Comparison of ENCODE assay signal across 10 cellular contexts in the genomic region with DNA sequence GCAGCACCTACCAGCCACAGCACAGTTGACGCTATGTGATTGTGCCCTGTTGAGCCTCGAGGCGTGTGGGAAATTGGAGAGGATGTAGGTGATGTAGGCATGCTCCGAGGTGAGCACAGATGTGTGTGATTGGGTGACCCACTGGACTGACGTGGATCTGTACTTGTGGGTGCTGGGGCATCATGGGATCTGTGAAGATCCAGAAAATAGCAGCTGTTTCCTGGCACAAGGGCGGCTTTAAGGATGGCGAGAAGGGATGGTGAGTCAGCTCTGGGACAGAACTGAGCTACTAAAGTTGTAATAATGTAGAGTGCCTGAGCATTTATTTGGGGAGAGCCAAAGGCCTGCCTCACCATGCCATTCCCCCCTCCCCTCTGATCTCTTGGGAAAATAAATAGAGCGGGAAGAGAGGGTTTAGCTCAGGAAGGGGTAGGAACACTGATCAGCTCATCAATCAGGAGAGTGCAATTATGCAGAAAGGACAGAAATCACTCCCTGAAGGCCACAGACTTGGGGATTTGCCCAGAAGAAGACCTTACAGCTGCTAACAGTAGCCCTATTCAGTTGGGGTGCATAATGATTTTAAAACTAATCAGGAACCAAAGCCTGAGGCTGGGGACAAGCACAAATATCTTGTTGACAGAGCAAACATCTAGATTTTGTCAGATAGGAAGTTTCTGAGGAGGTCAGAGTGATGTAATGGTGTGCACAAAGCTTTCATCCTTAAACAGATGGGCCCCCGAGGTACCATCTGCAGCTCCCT. TPM values are rescaled to one million over a fixed set of nuclear protein-coding genes. Genes with fewer than 3 reads are reported as not detected.
A peak's percentile ranks its signal among the peaks of the same experiment; 100 is the strongest.
DNase-seq lines count a peak whose midpoint lies in the region; ATAC-seq and TF ChIP-seq lines count a peak whose summit lies in the region.
"Had no signal": no experiment of that assay in that cellular context is flagged by ENCODE, and none has a peak within 500 bp of the region (broad histone marks: within the 10 kb centered on the region; RNA-seq: fewer than 3 reads in every experiment).

No MANE protein-coding gene starts in this region.

- peak overlapping the region; percentile 79 for H3K27ac Mint-ChIP-seq in chondrocyte (ENCODE audit: unreplicated experiment)
- H3K27ac Mint-ChIP-seq in naive thymus-derived CD8-positive, alpha-beta T cell, result no peak overlapping the region

- H3K27ac ChIP-seq in muscle layer of duodenum (ENCODE audit: low read length), result peak overlapping the region; percentile 48

- no peaks in the 10 kb centered on the region for H3K36me3 Mint-ChIP-seq in chondrocyte (ENCODE audit: low read depth)
- H3K36me3 Mint-ChIP-seq in naive thymus-derived CD8-positive, alpha-beta T cell, result no peaks in the 10 kb centered on the region

- H3K4me3 ChIP-seq in muscle layer of duodenum (ENCODE audit: low read depth in 1 of 2, low read length in 2 of 2), result no peak overlapping the region

- no peak for TF ChIP-seq CTCF in chondrocyte (IDR thresholded peaks at IDR 0.05)

- H3K36me3 ChIP-seq in muscle layer of duodenum (ENCODE audit: control insufficient read depth in 1 of 2, insufficient read depth in 2 of 2, low read length in 2 of 2), result no peaks in the 10 kb centered on the region

- H3K27me3 ChIP-seq in muscle layer of duodenum (ENCODE audit: low read depth, low read length), result no peaks in the 10 kb centered on the region

- H3K4me1 Mint-ChIP-seq in chondrocyte (ENCODE audit: low read depth), result peaks cover 44% of the 10 kb centered on the region
- peaks cover 0 to 3% (median under 1%) of the 10 kb centered on the region in 4 donors for H3K4me1 Mint-ChIP-seq in naive thymus-derived CD8-positive, alpha-beta T cell

- no peaks in the 10 kb centered on the region for H3K27me3 Mint-ChIP-seq in chondrocyte (ENCODE audit: low read depth)
- no peaks in the 10 kb centered on the region for H3K27me3 Mint-ChIP-seq in naive thymus-derived CD8-positive, alpha-beta T cell

- ATAC-seq in naive thymus-derived CD8-positive, alpha-beta T cell, result no peak
- no peak for ATAC-seq in HG03354 (IDR thresholded peaks at IDR 0.05; ENCODE audit: poor library complexity, severe bottlenecking, unreplicated experiment)

- POLR2A ChIA-PET in naive thymus-derived CD8-positive, alpha-beta T cell (lab: Charles Lee), result no interaction called here

- peaks cover 26 to 46% of the 10 kb centered on the region in 2 donors for H3K4me1 ChIP-seq in muscle layer of duodenum (ENCODE audit: control insufficient read depth in 1 of 2, insufficient read depth in 2 of 2, low read length in 2 of 2)

- H3K4me3 Mint-ChIP-seq in chondrocyte (ENCODE audit: unreplicated experiment), result no peak overlapping the region
- H3K4me3 Mint-ChIP-seq in naive thymus-derived CD8-positive, alpha-beta T cell, result no peak overlapping the region

- DNase-seq in AG08395 (ENCODE audit: low spot score) (peak; percentile 21), NCI-H1694 (lab: John Stamatoyannopoulos, UW) (peak; percentile 26), chondrocyte (ENCODE audit: low spot score) (no peak), NCI-H187 (lab: John Stamatoyannopoulos, UW) (no peak)
- no peak for DNase-seq in naive thymus-derived CD8-positive, alpha-beta T cell
- DNase-seq in activated T-cell treated with anti-CD3 and anti-CD28 coated beads, Interleukin-2, amount 50 U/mL, for 1 hour, result no peak
- DNase-seq: DND-41, left cardiac atrium had no signal

- H3K9me3 ChIP-seq in muscle layer of duodenum (ENCODE audit: control insufficient read depth in 1 of 2, low read length in 2 of 2), result no peaks in the 10 kb centered on the region

- H3K9me3 Mint-ChIP-seq in chondrocyte (ENCODE audit: low read depth), result no peaks in the 10 kb centered on the region
- H3K9me3 Mint-ChIP-seq in naive thymus-derived CD8-positive, alpha-beta T cell, result peaks cover 0 to 3% (median 0%) of the 10 kb centered on the region in 9 donors

RNA-seq across cellular contexts. Expression of a gene that starts 30.2 kb away (rescaled TPM):
- total RNA-seq in chondrocyte, result 28.7 to 38.2 TPM (median 29.5 TPM) in 3 replicates
- total RNA-seq in naive thymus-derived CD8-positive, alpha-beta T cell, result under 1 TPM; 0.05 to 0.13 TPM
- polyA plus RNA-seq in naive thymus-derived CD8-positive, alpha-beta T cell, result under 1 TPM in 2 of 3 donors, not detected in 1; 0.05 to 0.17 TPM

Comparison
In these comparisons a context has a peak if more than half of its experiments do, and no peak if none do; other contexts are left out.
1. DNase-seq: peak in AG08395 (single experiment) and NCI-H1694 (single experiment); none in chondrocyte (single experiment), naive thymus-derived CD8-positive, alpha-beta T cell (0 of 10), NCI-H187 (0 of 2) and activated T-cell treated with anti-CD3 and anti-CD28 coated beads, Interleukin-2, amount 50 U/mL, for 1 hour (single experiment).
2. RNA of a gene that starts 30.2 kb away (total RNA-seq): 28.7 to 38.2 TPM in chondrocyte; 0.05 to 0.13 TPM in naive thymus-derived CD8-positive, alpha-beta T cell; every median in the first group is over 10 times any median in the second.